18 cellular contexts compared by ENCODE assay signal in the genomic region with DNA sequence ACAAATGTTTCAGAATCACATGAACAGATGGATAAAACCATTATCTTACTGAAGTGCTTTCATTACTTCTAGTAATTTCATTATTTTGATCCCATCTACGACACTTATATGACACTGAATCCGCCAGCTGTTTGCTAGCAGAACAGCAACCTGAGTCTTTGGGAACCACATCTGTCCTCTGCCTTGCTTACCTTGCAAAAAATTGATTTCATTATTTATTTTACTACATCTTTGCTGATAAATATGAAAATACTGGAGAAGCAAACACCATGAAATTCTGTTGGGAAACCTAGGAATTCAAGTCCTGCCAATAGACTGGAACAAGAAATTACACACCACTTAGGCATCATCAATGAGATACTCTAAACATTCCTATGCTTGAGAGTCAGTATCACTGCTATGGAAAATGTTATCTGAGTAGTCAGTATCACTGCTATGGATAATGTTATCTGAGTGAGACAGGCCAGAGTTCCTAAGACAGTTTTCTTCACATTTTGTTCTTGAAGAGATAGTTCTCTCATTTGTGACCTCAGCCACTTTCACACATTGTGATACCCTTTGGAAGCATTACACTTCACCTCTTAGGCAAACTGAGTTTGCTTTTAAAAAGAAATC.
DNase-seq lines count a peak whose midpoint lies in the region; ATAC-seq and TF ChIP-seq lines count a peak whose summit lies in the region.
"Had no signal": no experiment of that assay in that cellular context is flagged by ENCODE, and none has a peak within 500 bp of the region (broad histone marks: within the 10 kb centered on the region; RNA-seq: fewer than 3 reads in every experiment).

No MANE protein-coding gene starts in this region.

- H3K9ac ChIP-seq in BLaER1 (no peak overlapping the region), GM23248 (no peak overlapping the region)

- H3K27ac ChIP-seq in BLaER1: no peak overlapping the region
- no peak overlapping the region for H3K27ac ChIP-seq in GM23248
- H3K27ac ChIP-seq: right atrium auricular region, VCaP had no signal

- H4K20me1 ChIP-seq in BLaER1: no peaks in the 10 kb centered on the region
- H4K20me1 ChIP-seq in GM23248 (ENCODE audit: insufficient read depth): no peaks in the 10 kb centered on the region

- DNase-seq in amniotic epithelial cell (ENCODE audit: low read depth): peak; percentile 77
- peak; percentile 93 for DNase-seq in kidney glomerular epithelial cell (lab: John Stamatoyannopoulos, UW)
- no peak for DNase-seq in GM20000 (ENCODE audit: low spot score)
- no peak for DNase-seq in left colon
- DNase-seq in GM23248: no peak
- DNase-seq: activated naive CD4-positive, alpha-beta T cell treated with anti-CD3 and anti-CD28 coated beads, Interleukin-2, amount 10 ng/mL, durations not matched to agents 7 days and 5 days; AML-193; EL; H9; NCI-H1694; NCI-H748 treated with DMSO at 0.1 percent for 48 hours; SIG-M5; stimulated activated naive CD8-positive, alpha-beta T cell treated with anti-CD3 and anti-CD28 coated beads, Interleukin-15, Interleukin-2, amounts not matched to agents 100 U/mL and 50 U/mL, for 24 hours had no signal

- WGBS in GM23248 (ENCODE audit: low coverage in 1 of 2, low lambda C conversion rate in 2 of 2, missing lambda C conversion rate in 2 of 2), 2 experiments: 12 to 16% methylated on average over 2 of the region's 2 CpGs

- H2AFZ ChIP-seq in GM23248: no peak overlapping the region

- H3K4me3 ChIP-seq in BLaER1 (no peak overlapping the region), GM23248 (no peak overlapping the region)
- H3K4me3 ChIP-seq: right atrium auricular region had no signal

- H3F3A ChIP-seq in GM23248 (ENCODE audit: insufficient read depth): no peaks in the 10 kb centered on the region

- H3K79me2 ChIP-seq in GM23248 (ENCODE audit: insufficient read depth): no peaks in the 10 kb centered on the region

- ATAC-seq in HG03064 (IDR thresholded peaks at IDR 0.05; ENCODE audit: low read depth, unreplicated experiment) (peak; percentile 13), left colon (no peak), GM21717 (IDR thresholded peaks at IDR 0.05; ENCODE audit: unreplicated experiment) (no peak)
- ATAC-seq: stimulated activated naive CD8-positive, alpha-beta T cell treated with anti-CD3 and anti-CD28 coated beads, Interleukin-15, Interleukin-2, amounts not matched to agents 100 U/mL and 50 U/mL, for 24 hours had no signal

- no peaks in the 10 kb centered on the region for H3K9me2 ChIP-seq in GM23248 (ENCODE audit: insufficient read depth)

- in situ Hi-C loops in GM23248 (cut with MboI): no loop called here

- intact Hi-C loops in left colon (cut with DNase I, micrococcal nuclease): no loop called here

- no peaks in the 10 kb centered on the region for H3K36me3 ChIP-seq in BLaER1
- no peaks in the 10 kb centered on the region for H3K36me3 ChIP-seq in GM23248 (ENCODE audit: low read depth)
- H3K36me3 ChIP-seq: right atrium auricular region had no signal

- TF ChIP-seq CTCF in GM20000 (IDR thresholded peaks at IDR 0.05; ENCODE audit: extremely low read depth, missing control alignments): no peak

- no peaks in the 10 kb centered on the region for H3K27me3 ChIP-seq in BLaER1
- H3K27me3 ChIP-seq in GM23248 (replicated peaks; ENCODE audit: insufficient read depth): no peaks in the 10 kb centered on the region
- H3K27me3 ChIP-seq: right atrium auricular region had no signal

- H3K4me1 ChIP-seq in BLaER1 (peaks cover 19% of the 10 kb centered on the region), GM23248 (ENCODE audit: insufficient read depth) (no peaks in the 10 kb centered on the region)

- H3K4me2 ChIP-seq in BLaER1 (peak overlapping the region; percentile 64), GM23248 (ENCODE audit: unreplicated experiment) (no peak overlapping the region)

- H3K9me3 ChIP-seq in BLaER1 (no peaks in the 10 kb centered on the region), GM23248 (ENCODE audit: low read depth) (no peaks in the 10 kb centered on the region)
- H3K9me3 ChIP-seq: right atrium auricular region had no signal

Comparison
In these comparisons a context has a peak if more than half of its experiments do, and no peak if none do; other contexts are left out.
1. DNase-seq: peak in amniotic epithelial cell (single experiment) and kidney glomerular epithelial cell (single experiment); none in GM20000 (single experiment), left colon (0 of 2) and GM23248 (single experiment).